Comparison of ENCODE assay signal across 8 cellular contexts in genomic region chr2:32278476-32278853, GRCh38. TPM values are rescaled to one million over a fixed set of nuclear protein-coding genes. Genes with fewer than 3 reads are reported as not detected.
DNase-seq lines count a peak whose midpoint lies in the region; ATAC-seq and TF ChIP-seq lines count a peak whose summit lies in the region.

No MANE protein-coding gene starts in this region.

- peak overlapping the region; percentile 94 for H3K4me3 Mint-ChIP-seq in nephron progenitor cell

- WGBS in ectodermal cell, 2 experiments, result 66 to 70% methylated on average over 6 of the region's 6 CpGs

- POLR2A ChIA-PET in GM10248 (lab: Yijun Ruan, JAX), result interaction anchor here (0.6 kb wide), 1 partner anchor 1293 kb away, joined by 4 read pairs; no protein-coding TSS in a partner anchor

- DNase-seq in MG63 (no peak), nephron progenitor cell (no peak), GM10248 (ENCODE audit: extremely low spot score) (no peak), dedifferentiated amniotic fluid mesenchymal stem cell (ENCODE audit: extremely low spot score) (no peak)

- H3K4me2 ChIP-seq in BLaER1 treated with 17β-estradiol and CSF1 and Interleukin-3, amounts not matched to agents 10 nM and 100 nM, result peak overlapping the region; percentile 75 to 95 (median 86)

- TF ChIP-seq CTCF in nephron progenitor cell (IDR thresholded peaks at IDR 0.05) (no peak), GM10248 (IDR thresholded peaks at IDR 0.05; ENCODE audit: control extremely low read depth, extremely low read depth, low read depth, missing control alignments) (no peak)

- H3K27me3 ChIP-seq in BLaER1 treated with 17β-estradiol and CSF1 and Interleukin-3, amounts not matched to agents 10 nM and 100 nM, result no peaks in the 10 kb centered on the region
- H3K27me3 ChIP-seq in MG63, result no peaks in the 10 kb centered on the region
- peaks cover 7% of the 10 kb centered on the region for H3K27me3 ChIP-seq in ectodermal cell (ENCODE audit: control insufficient read depth, insufficient read depth, low read length, poor library complexity, severe bottlenecking)

- ATAC-seq in GM19467 (IDR thresholded peaks at IDR 0.05; ENCODE audit: unreplicated experiment) (no peak), GM21367 (IDR thresholded peaks at IDR 0.05; ENCODE audit: unreplicated experiment) (no peak)

- peak overlapping the region; percentile 81 for H3K27ac Mint-ChIP-seq in nephron progenitor cell

- peaks cover 3 to 21% (median 10%) of the 10 kb centered on the region in 11 experiments; a peak in 11 of 22 replicates for H4K20me1 ChIP-seq in BLaER1 treated with 17β-estradiol and CSF1 and Interleukin-3, amounts not matched to agents 10 nM and 100 nM

- peaks cover 18% of the 10 kb centered on the region for H3K27me3 Mint-ChIP-seq in nephron progenitor cell (ENCODE audit: low read depth, poor library complexity)

- peaks cover 28% of the 10 kb centered on the region for H3K36me3 Mint-ChIP-seq in nephron progenitor cell (ENCODE audit: low read depth)

- peak overlapping the region; percentile 90 to 98 (median 97) for H3K9ac ChIP-seq in BLaER1 treated with 17β-estradiol and CSF1 and Interleukin-3, amounts not matched to agents 10 nM and 100 nM

- peaks cover 19% of the 10 kb centered on the region for H3K4me1 Mint-ChIP-seq in nephron progenitor cell

- H3K36me3 ChIP-seq in BLaER1 treated with 17β-estradiol and CSF1 and Interleukin-3, amounts not matched to agents 10 nM and 100 nM, result peaks cover 28 to 45% (median 34%) of the 10 kb centered on the region in 11 experiments
- peaks cover 18% of the 10 kb centered on the region for H3K36me3 ChIP-seq in MG63
- no peaks in the 10 kb centered on the region for H3K36me3 ChIP-seq in ectodermal cell (ENCODE audit: control insufficient read depth, insufficient read depth, low read length)

- CTCF ChIA-PET in GM10248 (lab: Yijun Ruan, JAX), result no interaction called here

- peaks cover 7% of the 10 kb centered on the region for H3K9me3 Mint-ChIP-seq in nephron progenitor cell

- H3K27ac ChIP-seq in BLaER1 treated with 17β-estradiol and CSF1 and Interleukin-3, amounts not matched to agents 10 nM and 100 nM, result peak overlapping the region; percentile 89 to 97 (median 95)
- H3K27ac ChIP-seq in ectodermal cell (ENCODE audit: insufficient read depth, low read depth, low read length, poor library complexity, severe bottlenecking), result peak overlapping the region; percentile 47

- no peaks in the 10 kb centered on the region for H3K9me3 ChIP-seq in BLaER1 treated with 17β-estradiol and CSF1 and Interleukin-3, amounts not matched to agents 10 nM and 100 nM (replicated peaks in 1 of 11)
- H3K9me3 ChIP-seq in MG63 (no peaks in the 10 kb centered on the region), ectodermal cell (ENCODE audit: control insufficient read depth, low read length) (no peaks in the 10 kb centered on the region)

- H3K4me3 ChIP-seq in BLaER1 treated with 17β-estradiol and CSF1 and Interleukin-3, amounts not matched to agents 10 nM and 100 nM, result peak overlapping the region; percentile 74 to 98 (median 90)
- H3K4me3 ChIP-seq in MG63, result peak overlapping the region; percentile 80
- peak overlapping the region; percentile 69 for H3K4me3 ChIP-seq in ectodermal cell (ENCODE audit: insufficient read depth, low read depth, low read length)

- peaks cover 10 to 41% (median 18%) of the 10 kb centered on the region in 10 experiments; a peak in 18 of 20 replicates for H3K4me1 ChIP-seq in BLaER1 treated with 17β-estradiol and CSF1 and Interleukin-3, amounts not matched to agents 10 nM and 100 nM
- no peaks in the 10 kb centered on the region for H3K4me1 ChIP-seq in ectodermal cell (ENCODE audit: control insufficient read depth, insufficient read depth, low read length)

RNA-seq across cellular contexts. Expression of gene YIPF4, which starts 0.8 kb away (rescaled TPM):
- total RNA-seq in MG63 (2014; rRNA removed; shearing (Covaris generic); ENCODE audit: low replicate concordance), result 34.1 and 41.9 TPM in 2 replicates
- polyA plus RNA-seq in ectodermal cell (2013, experiment 1 of 4), result 27.2 TPM
- 27.0 TPM for polyA plus RNA-seq in ectodermal cell (2013, experiment 2 of 4)
- 13.7 TPM for polyA plus RNA-seq in ectodermal cell (2013, experiment 3 of 4)
- 16.5 TPM for polyA plus RNA-seq in ectodermal cell (2013, experiment 4 of 4)

RNA-seq across cellular contexts. Expression of gene NLRC4, which starts 13.8 kb away (rescaled TPM):
- total RNA-seq in MG63 (2014; rRNA removed; shearing (Covaris generic); ENCODE audit: low replicate concordance), result not detected in 2 replicates
- polyA plus RNA-seq in ectodermal cell (2013, experiment 1 of 4), result not detected
- polyA plus RNA-seq in ectodermal cell (2013, experiment 2 of 4), result not detected
- not detected for polyA plus RNA-seq in ectodermal cell (2013, experiment 3 of 4)
- not detected for polyA plus RNA-seq in ectodermal cell (2013, experiment 4 of 4)
